ENCODE assay signal across 11 cellular contexts in genomic region chr3:52128118-52128683, GRCh38. TPM values are rescaled to one million over a fixed set of nuclear protein-coding genes. Genes with fewer than 3 reads are reported as not detected.
DNase-seq lines count a peak whose midpoint lies in the region; ATAC-seq and TF ChIP-seq lines count a peak whose summit lies in the region.
"Had no signal": no experiment of that assay in that cellular context is flagged by ENCODE, and none has a peak within 500 bp of the region (broad histone marks: within the 10 kb centered on the region; RNA-seq: fewer than 3 reads in every experiment).

No MANE protein-coding gene starts in this region.

- peaks cover 0 to 2% (median 0%) of the 10 kb centered on the region in 3 donors for H3K36me3 Mint-ChIP-seq in CD8-positive, alpha-beta memory T cell
- H3K36me3 Mint-ChIP-seq in CD8-positive, alpha-beta T cell: no peaks in the 10 kb centered on the region

- POLR2A ChIA-PET in CD8-positive, alpha-beta memory T cell (lab: Charles Lee): no interaction called here
- POLR2A ChIA-PET in CD8-positive, alpha-beta T cell (lab: Charles Lee): no interaction called here

- no peak overlapping the region for H3K4me3 ChIP-seq in CD8-positive, alpha-beta memory T cell (ENCODE audit: low read length)
- H3K4me3 ChIP-seq in CD8-positive, alpha-beta T cell (ENCODE audit: low read depth, low read length): no peak overlapping the region
- H3K4me3 ChIP-seq: thoracic aorta had no signal

- no peak overlapping the region for H3K4me3 Mint-ChIP-seq in CD8-positive, alpha-beta memory T cell
- H3K4me3 Mint-ChIP-seq in CD8-positive, alpha-beta T cell: no peak overlapping the region
- H3K4me3 Mint-ChIP-seq: immature natural killer cell had no signal

- peak overlapping the region; percentile 47 for H3K27ac ChIP-seq in CD8-positive, alpha-beta memory T cell (ENCODE audit: low read depth, low read length)
- no peak overlapping the region for H3K27ac ChIP-seq in CD8-positive, alpha-beta T cell (ENCODE audit: low read depth, low read length)
- H3K27ac ChIP-seq: thoracic aorta had no signal

- intact Hi-C loops in CD8-positive, alpha-beta T cell (cut with DNase I, micrococcal nuclease): no loop called here

- ATAC-seq in HG02623 (IDR thresholded peaks at IDR 0.05; ENCODE audit: unreplicated experiment) (no peak), GM21717 (IDR thresholded peaks at IDR 0.05; ENCODE audit: unreplicated experiment) (no peak)
- no peak for ATAC-seq in CD8-positive, alpha-beta T cell

- no peak for TF ChIP-seq RAD21 in Ishikawa (IDR thresholded peaks at IDR 0.05; ENCODE audit: low read depth)

- TF ChIP-seq EP300 in Ishikawa (IDR thresholded peaks at IDR 0.05; ENCODE audit: borderline replicate concordance): no peak

- CTCF ChIA-PET in CD8-positive, alpha-beta memory T cell (lab: Charles Lee): no interaction called here
- CTCF ChIA-PET in CD8-positive, alpha-beta T cell (lab: Charles Lee): interaction anchor here (0.8 kb wide), 1 partner anchor 127 kb away, joined by 3 read pairs; no protein-coding TSS in a partner anchor

- no peaks in the 10 kb centered on the region for H3K36me3 ChIP-seq in CD8-positive, alpha-beta memory T cell (ENCODE audit: insufficient read depth, low read length)
- no peaks in the 10 kb centered on the region for H3K36me3 ChIP-seq in CD8-positive, alpha-beta T cell (ENCODE audit: insufficient read depth, low read length)
- H3K36me3 ChIP-seq: thoracic aorta had no signal

- no peak for TF ChIP-seq CTCF in CD8-positive, alpha-beta T cell (IDR thresholded peaks at IDR 0.05)

- DNase-seq in CD8-positive, alpha-beta memory T cell: no peak
- DNase-seq in brain pericyte (ENCODE audit: low read depth, low spot score) (peak; percentile 31), left kidney (ENCODE audit: low read depth, low spot score) (peak; percentile 12)
- no peak for DNase-seq in CD8-positive, alpha-beta T cell
- no peak for DNase-seq in stimulated activated CD4-positive, alpha-beta T cell treated with anti-CD3 and anti-CD28 coated beads, Interleukin-2, amount 100 ng/mL, for 24 hours
- DNase-seq: immature natural killer cell, small intestine had no signal

- no peaks in the 10 kb centered on the region for H3K4me1 Mint-ChIP-seq in CD8-positive, alpha-beta memory T cell
- no peaks in the 10 kb centered on the region for H3K4me1 Mint-ChIP-seq in CD8-positive, alpha-beta T cell (ENCODE audit: low read depth)
- H3K4me1 Mint-ChIP-seq: immature natural killer cell had no signal

- no peaks in the 10 kb centered on the region for H3K9me3 ChIP-seq in CD8-positive, alpha-beta memory T cell (ENCODE audit: low read length)
- no peaks in the 10 kb centered on the region for H3K9me3 ChIP-seq in CD8-positive, alpha-beta T cell (ENCODE audit: low read length)
- H3K9me3 ChIP-seq: thoracic aorta had no signal

- no peaks in the 10 kb centered on the region for H3K9me3 Mint-ChIP-seq in CD8-positive, alpha-beta memory T cell
- H3K9me3 Mint-ChIP-seq in CD8-positive, alpha-beta T cell: no peaks in the 10 kb centered on the region
- H3K9me3 Mint-ChIP-seq: immature natural killer cell had no signal

- no peaks in the 10 kb centered on the region for H3K27me3 ChIP-seq in CD8-positive, alpha-beta memory T cell (ENCODE audit: insufficient read depth, low read length, poor library complexity, severe bottlenecking)
- no peaks in the 10 kb centered on the region for H3K27me3 ChIP-seq in CD8-positive, alpha-beta T cell (ENCODE audit: insufficient read depth, low read length)

- H3K27ac Mint-ChIP-seq in CD8-positive, alpha-beta memory T cell: no peak overlapping the region
- H3K27ac Mint-ChIP-seq in CD8-positive, alpha-beta T cell: no peak overlapping the region

- H3K4me1 ChIP-seq in CD8-positive, alpha-beta memory T cell (ENCODE audit: insufficient read depth, low read length): no peaks in the 10 kb centered on the region
- H3K4me1 ChIP-seq in CD8-positive, alpha-beta T cell (ENCODE audit: insufficient read depth, low read length): no peaks in the 10 kb centered on the region

- no peaks in the 10 kb centered on the region for H3K27me3 Mint-ChIP-seq in CD8-positive, alpha-beta memory T cell
- H3K27me3 Mint-ChIP-seq in CD8-positive, alpha-beta T cell (ENCODE audit: low read depth): no peaks in the 10 kb centered on the region

TF ChIP-seq in Ishikawa, 13 proteins besides CTCF, POLR2A, EP300 and RAD21:
- no peak for TF ChIP-seq YY1 (IDR thresholded peaks at IDR 0.05; ENCODE audit: low read depth)
- TF ChIP-seq CEBPB (IDR thresholded peaks at IDR 0.05): no peak
- 0 out of 2 replicates have a peak, but pooled peaks have one; percentile 11 for TF ChIP-seq NFIC (IDR thresholded peaks at IDR 0.05)

RNA-seq across cellular contexts. Expression of gene POC1A, which starts 26.0 kb away (rescaled TPM):
- 10 to 100 TPM; 22.6 to 22.7 TPM for total RNA-seq in CD8-positive, alpha-beta memory T cell
- polyA plus RNA-seq in CD8-positive, alpha-beta memory T cell: 1.5 TPM
- total RNA-seq in CD8-positive, alpha-beta T cell: under 1 TPM; 0.24 to 0.42 TPM

Comparison
In these comparisons a context has a peak if more than half of its experiments do, and no peak if none do; other contexts are left out.
1. DNase-seq: peak in brain pericyte (single experiment) and left kidney (single experiment); none in CD8-positive, alpha-beta memory T cell (0 of 5), CD8-positive, alpha-beta T cell (0 of 7) and stimulated activated CD4-positive, alpha-beta T cell treated with anti-CD3 and anti-CD28 coated beads, Interleukin-2, amount 100 ng/mL, for 24 hours (0 of 2).
2. RNA of gene POC1A, which starts 26.0 kb away (total RNA-seq): 22.6 to 22.7 TPM in CD8-positive, alpha-beta memory T cell; 0.24 to 0.42 TPM in CD8-positive, alpha-beta T cell; every median in the first group is over 10 times any median in the second.